9 cellular contexts compared by ENCODE assay signal in genomic region chr1:226690460-226690982, GRCh38. TPM values are rescaled to one million over a fixed set of nuclear protein-coding genes. Genes with fewer than 3 reads are reported as not detected.
A peak's percentile ranks its signal among the peaks of the same experiment; 100 is the strongest.
DNase-seq lines count a peak whose midpoint lies in the region; ATAC-seq and TF ChIP-seq lines count a peak whose summit lies in the region.
"Had no signal": no experiment of that assay in that cellular context is flagged by ENCODE, and none has a peak within 500 bp of the region (broad histone marks: within the 10 kb centered on the region; RNA-seq: fewer than 3 reads in every experiment).

No MANE protein-coding gene starts in this region.

- TF ChIP-seq POLR2A in sigmoid colon (IDR thresholded peaks at IDR 0.05) = no peak

- ATAC-seq in T-cell (replicated peaks in 1 of 4) (peak; percentile 26 to 77 (median 40)), HG03439 (IDR thresholded peaks at IDR 0.05; ENCODE audit: unreplicated experiment) (no peak)

- peak overlapping the region; percentile 92 for H3K27ac ChIP-seq in effector memory CD4-positive, alpha-beta T cell (ENCODE audit: insufficient read depth, low read length, poor library complexity, severe bottlenecking)
- peak overlapping the region in 1 of 4 donors; percentile 71 for H3K27ac ChIP-seq in sigmoid colon
- peak overlapping the region in 1 of 2 donors; percentile 49 for H3K27ac ChIP-seq in ascending aorta
- H3K27ac ChIP-seq in SJCRH30 = no peak overlapping the region

- H3K4me3 Mint-ChIP-seq in IgD-negative memory B cell = peak overlapping the region in 3 of 4 donors; percentile 57 to 90 (median 86)
- peak overlapping the region; percentile 65 to 72 (median 67) for H3K4me3 Mint-ChIP-seq in T-cell
- H3K4me3 Mint-ChIP-seq in progenitor cell of endocrine pancreas (ENCODE audit: low read depth) = no peak overlapping the region

- POLR2A ChIA-PET in T-cell (lab: Charles Lee) = no interaction called here

- H3K9me3 ChIP-seq in effector memory CD4-positive, alpha-beta T cell (ENCODE audit: control insufficient read depth, low read length) = no peaks in the 10 kb centered on the region
- no peaks in the 10 kb centered on the region for H3K9me3 ChIP-seq in sigmoid colon
- no peaks in the 10 kb centered on the region for H3K9me3 ChIP-seq in ascending aorta
- H3K9me3 ChIP-seq in SJCRH30 (replicated peaks) = no peaks in the 10 kb centered on the region
- H3K9me3 ChIP-seq: uterus had no signal

- H3K36me3 ChIP-seq in effector memory CD4-positive, alpha-beta T cell (ENCODE audit: control insufficient read depth, insufficient read depth, low read length) = peaks cover 34% of the 10 kb centered on the region
- H3K36me3 ChIP-seq in sigmoid colon = no peaks in the 10 kb centered on the region
- no peaks in the 10 kb centered on the region for H3K36me3 ChIP-seq in ascending aorta
- no peaks in the 10 kb centered on the region; the same call in none of the 2 replicates for H3K36me3 ChIP-seq in SJCRH30
- H3K36me3 ChIP-seq: uterus had no signal

- DNase-seq in T-cell = peak in 30 of 34 experiments; percentile 48 to 91 (median 75)
- peak in 2 of 3 donors; percentile 36 to 61 for DNase-seq in effector memory CD4-positive, alpha-beta T cell
- DNase-seq in sigmoid colon = peak; percentile 81
- DNase-seq in progenitor cell of endocrine pancreas (ENCODE audit: low spot score, unreplicated experiment) = no peak
- no peak for DNase-seq in ascending aorta (ENCODE audit: low spot score in 2 of 2)
- DNase-seq in SJCRH30 = no peak

- H3K27me3 ChIP-seq in effector memory CD4-positive, alpha-beta T cell (replicated peaks; ENCODE audit: control insufficient read depth, insufficient read depth, low read length, poor library complexity, severe bottlenecking) = no peaks in the 10 kb centered on the region
- no peaks in the 10 kb centered on the region for H3K27me3 ChIP-seq in sigmoid colon
- H3K27me3 ChIP-seq in ascending aorta = no peaks in the 10 kb centered on the region
- no peaks in the 10 kb centered on the region for H3K27me3 ChIP-seq in SJCRH30
- H3K27me3 ChIP-seq: uterus had no signal

- WGBS in sigmoid colon, 2 donors = 44 to 50% methylated on average over 8 of the region's 8 CpGs

- H3K4me1 Mint-ChIP-seq in IgD-negative memory B cell (peaks cover 63 to 79% (median 78%) of the 10 kb centered on the region in 3 donors), T-cell (peaks cover 97 to 100% (median 100%) of the 10 kb centered on the region in 3 donors), progenitor cell of endocrine pancreas (ENCODE audit: low read depth) (no peaks in the 10 kb centered on the region)

- intact Hi-C loops in sigmoid colon (cut with DNase I) (loop anchor here (5.0 kb wide), 1 partner anchor 33 kb away; no protein-coding TSS in a partner anchor), ascending aorta (cut with DNase I) (no loop called here)

- peaks cover 95% of the 10 kb centered on the region for H3K4me1 ChIP-seq in effector memory CD4-positive, alpha-beta T cell (ENCODE audit: control insufficient read depth, insufficient read depth, low read length, poor library complexity, severe bottlenecking)
- H3K4me1 ChIP-seq in sigmoid colon = peaks cover 0 to 100% (median 95%) of the 10 kb centered on the region in 4 donors
- peaks cover 6 to 58% of the 10 kb centered on the region in 2 donors for H3K4me1 ChIP-seq in ascending aorta
- peaks cover 6% of the 10 kb centered on the region for H3K4me1 ChIP-seq in SJCRH30

- TF ChIP-seq CTCF in sigmoid colon (IDR thresholded peaks at IDR 0.05) (no peak), progenitor cell of endocrine pancreas (IDR thresholded peaks at IDR 0.05; ENCODE audit: unreplicated experiment) (no peak), ascending aorta (IDR thresholded peaks at IDR 0.05) (no peak)

- CTCF ChIA-PET in T-cell (lab: Charles Lee) = no interaction called here

- TF ChIP-seq EP300 in sigmoid colon (IDR thresholded peaks at IDR 0.05) = peak; percentile 83 to 99 (median 96)

- no peak overlapping the region for H3K4me3 ChIP-seq in effector memory CD4-positive, alpha-beta T cell (ENCODE audit: insufficient read depth, low read depth, low read length, poor library complexity, severe bottlenecking)
- H3K4me3 ChIP-seq in sigmoid colon = no peak overlapping the region
- no peak overlapping the region for H3K4me3 ChIP-seq in ascending aorta
- H3K4me3 ChIP-seq in SJCRH30 = no peak overlapping the region
- H3K4me3 ChIP-seq: uterus had no signal

- no peaks in the 10 kb centered on the region for H3K9me3 Mint-ChIP-seq in IgD-negative memory B cell
- no peaks in the 10 kb centered on the region for H3K9me3 Mint-ChIP-seq in T-cell
- H3K9me3 Mint-ChIP-seq in progenitor cell of endocrine pancreas (ENCODE audit: low read depth) = no peaks in the 10 kb centered on the region

- H3K27ac Mint-ChIP-seq in IgD-negative memory B cell (peak overlapping the region; percentile 93 to 94 (median 93)), T-cell (peak overlapping the region; percentile 90 to 93), progenitor cell of endocrine pancreas (no peak overlapping the region)

- H3K36me3 Mint-ChIP-seq in IgD-negative memory B cell (no peaks in the 10 kb centered on the region), T-cell (peaks cover 42% of the 10 kb centered on the region), progenitor cell of endocrine pancreas (ENCODE audit: insufficient read depth) (no peaks in the 10 kb centered on the region)

- H3K27me3 Mint-ChIP-seq in IgD-negative memory B cell = no peaks in the 10 kb centered on the region
- H3K27me3 Mint-ChIP-seq in T-cell = no peaks in the 10 kb centered on the region
- H3K27me3 Mint-ChIP-seq in progenitor cell of endocrine pancreas = peaks cover 2% of the 10 kb centered on the region

RNA-seq across cellular contexts. Expression of gene ITPKB, which starts 48.6 kb away (rescaled TPM):
- 20.4 TPM for polyA plus RNA-seq in IgD-negative memory B cell
- 100 to 1,000 TPM; 153 to 351 (median 179) TPM for total RNA-seq in T-cell
- 10 to 100 TPM; 52.4 to 80.9 (median 61.7) TPM for total RNA-seq in sigmoid colon
- polyA plus RNA-seq in sigmoid colon = 10 to 100 TPM in 1 of 3 donors, 1 to 10 TPM in 2; 1.4 to 20.4 (median 4.2) TPM
- 9.3 and 9.8 TPM in 2 replicates for total RNA-seq in progenitor cell of endocrine pancreas
- 27.5 TPM for total RNA-seq in ascending aorta
- total RNA-seq in SJCRH30 (2014; rRNA removed; shearing (Covaris generic)) = 22.5 and 23.2 TPM in 2 replicates

Comparison
In these comparisons a context has a peak if more than half of its experiments do, and no peak if none do; other contexts are left out.
1. DNase-seq: peak in T-cell (30 of 34), effector memory CD4-positive, alpha-beta T cell (2 of 3) and sigmoid colon (single experiment); none in progenitor cell of endocrine pancreas (single experiment), ascending aorta (0 of 2) and SJCRH30 (0 of 2).